In genomic region chr12:30425445-30425844, GRCh38 we compare ENCODE assay signal across 21 cellular contexts.
"Had no signal": no experiment of that assay in that cellular context is flagged by ENCODE, and none has a peak within 500 bp of the region (broad histone marks: within the 10 kb centered on the region; RNA-seq: fewer than 3 reads in every experiment).

No MANE protein-coding gene starts in this region.

- ATAC-seq: T-cell had no signal

- H3K36me3 Mint-ChIP-seq: T-cell had no signal

- H3K4me2 ChIP-seq: KMS-11, SK-N-SH had no signal

- H3K9me2 ChIP-seq: SK-N-SH had no signal

- H3K27ac Mint-ChIP-seq: T-cell had no signal

- H3K9me3 ChIP-seq: SK-N-SH had no signal

- DNase-seq: IMR-90, Kasumi-1, MM.1S, NCI-H1092 treated with DMSO at 0.1 percent for 48 hours, NCI-H1436, NCI-H187, NCI-H2029, NCI-H2081 treated with DMSO at 0.1 percent for 48 hours, NCI-H2171, NCI-H226, NCI-H446, NCI-H510A, NCI-H524 treated with DMSO at 0.1 percent for 48 hours, NCI-H69, NCI-H774, SHP77, SK-N-SH, SW 1271, T-cell had no signal

- H3K27me3 Mint-ChIP-seq: T-cell had no signal

- H3K4me3 Mint-ChIP-seq: T-cell had no signal

- H3K27ac ChIP-seq: KMS-11, RWPE1 had no signal

- H3K4me1 Mint-ChIP-seq: T-cell had no signal
